In the genomic region with DNA sequence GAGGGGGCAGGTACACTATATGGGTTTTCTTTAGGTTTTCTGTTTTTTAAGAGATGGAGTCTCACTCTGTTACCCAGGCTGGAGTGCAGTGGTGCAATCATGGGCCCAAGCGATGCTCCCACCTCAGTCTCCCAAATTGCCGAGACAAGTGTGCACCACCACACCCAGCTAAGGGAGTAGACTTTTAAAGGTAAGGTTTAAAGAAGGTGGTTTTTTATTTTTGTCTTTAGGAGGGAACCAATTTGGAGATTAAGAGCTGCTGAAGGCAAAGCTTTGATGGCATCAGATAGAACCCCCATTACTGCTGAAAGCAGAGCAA, we compare ENCODE assay signal across 20 cellular contexts.
"Had no signal": no experiment of that assay in that cellular context is flagged by ENCODE, and none has a peak within 500 bp of the region (broad histone marks: within the 10 kb centered on the region; RNA-seq: fewer than 3 reads in every experiment).

No MANE protein-coding gene starts in this region.

- H3K4me3 ChIP-seq: body of pancreas, colonic mucosa, esophagus muscularis mucosa, left ventricle myocardium inferior, upper lobe of left lung had no signal

- H3K9me3 ChIP-seq: body of pancreas, colonic mucosa, esophagus muscularis mucosa, left ventricle myocardium inferior, upper lobe of left lung had no signal

- H3K4me1 ChIP-seq: colonic mucosa had no signal

- H3K9me3 Mint-ChIP-seq: activated T-cell treated with anti-CD3 and anti-CD28 coated beads, Interleukin-2, amount 50 U/mL, for 72 hours; natural killer cell; stimulated activated naive CD8-positive, alpha-beta T cell treated with anti-CD3 and anti-CD28 coated beads, Interleukin-15, Interleukin-2, amounts not matched to agents 100 ng/mL and 50 ng/mL, for 24 hours; T-helper 1 cell treated with Interleukin-12 subunit alpha and Interleukin-12 subunit beta and Interleukin-4 antibody, amounts not matched to agents 30 μg/mL and 1 μg/mL, for 36 hours had no signal

- DNase-seq: activated gamma-delta T cell; activated T-cell treated with anti-CD3 and anti-CD28 coated beads, Interleukin-2, amount 50 U/mL, for 72 hours; amniotic stem cell; body of pancreas; caudate nucleus; colonic mucosa; hippocampal formation; left ventricle myocardium inferior; mesenchymal stem cell; natural killer cell; occipital lobe; right cardiac atrium; small intestine; stimulated activated CD4-positive, alpha-beta T cell treated with anti-CD3 and anti-CD28 coated beads, Interleukin-4, amount 100 ng/mL, for 24 hours; upper lobe of left lung had no signal

- FAIRE-seq: keratinocyte, small intestine had no signal

- ATAC-seq: body of pancreas, right cardiac atrium had no signal

- H3K27ac Mint-ChIP-seq: activated naive CD8-positive, alpha-beta T cell; T-helper 1 cell treated with Interleukin-12 subunit alpha and Interleukin-12 subunit beta and Interleukin-4 antibody, amounts not matched to agents 30 μg/mL and 1 μg/mL, for 36 hours had no signal

- H3K27me3 Mint-ChIP-seq: activated naive CD8-positive, alpha-beta T cell; stimulated activated naive CD8-positive, alpha-beta T cell treated with anti-CD3 and anti-CD28 coated beads, Interleukin-15, Interleukin-2, amounts not matched to agents 100 ng/mL and 50 ng/mL, for 24 hours had no signal

- H3K27ac ChIP-seq: body of pancreas, colonic mucosa, esophagus muscularis mucosa, left ventricle myocardium inferior had no signal

- H3K4me3 Mint-ChIP-seq: activated naive CD8-positive, alpha-beta T cell; activated T-cell treated with anti-CD3 and anti-CD28 coated beads, Interleukin-2, amount 50 U/mL, for 72 hours; natural killer cell; stimulated activated naive CD8-positive, alpha-beta T cell treated with anti-CD3 and anti-CD28 coated beads, Interleukin-15, Interleukin-2, amounts not matched to agents 100 ng/mL and 50 ng/mL, for 24 hours; T-helper 1 cell treated with Interleukin-12 subunit alpha and Interleukin-12 subunit beta and Interleukin-4 antibody, amounts not matched to agents 30 μg/mL and 1 μg/mL, for 36 hours had no signal

- H3K27me3 ChIP-seq: body of pancreas, colonic mucosa, esophagus muscularis mucosa, upper lobe of left lung had no signal
